Comparison of ENCODE assay signal across 10 cellular contexts in the genomic region with DNA sequence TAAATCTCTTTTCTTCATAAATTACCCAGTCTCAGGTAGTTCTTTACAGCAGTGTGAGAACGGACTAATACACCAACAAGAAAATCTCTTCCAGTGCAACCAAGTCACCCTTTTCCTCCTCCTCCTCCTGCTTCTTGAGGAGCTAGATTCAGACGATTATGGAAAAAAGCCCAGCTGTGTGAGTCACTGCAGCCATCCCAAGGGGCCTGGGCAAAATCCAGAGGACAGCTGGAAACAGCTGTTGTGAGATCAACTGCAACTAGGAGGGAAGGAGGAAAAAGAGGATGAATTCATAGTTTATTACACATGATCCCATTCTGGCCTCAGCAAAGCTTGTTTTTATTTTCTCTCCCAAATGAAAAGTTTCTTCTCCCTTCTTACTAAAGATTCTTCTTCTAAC. TPM values are rescaled to one million over a fixed set of nuclear protein-coding genes. Genes with fewer than 3 reads are reported as not detected.
A peak's percentile ranks its signal among the peaks of the same experiment; 100 is the strongest.
DNase-seq lines count a peak whose midpoint lies in the region; ATAC-seq, FAIRE-seq and TF ChIP-seq lines count a peak whose summit lies in the region.
"Had no signal": no experiment of that assay in that cellular context is flagged by ENCODE, and none has a peak within 500 bp of the region (broad histone marks: within the 10 kb centered on the region; RNA-seq: fewer than 3 reads in every experiment).

No MANE protein-coding gene starts in this region.

- peak overlapping the region; percentile 52 for H3K9ac ChIP-seq in astrocyte (ENCODE audit: low read length)

- H3K36me3 ChIP-seq in astrocyte (ENCODE audit: insufficient read depth, low read length) (no peaks in the 10 kb centered on the region), left ventricle myocardium inferior (no peaks in the 10 kb centered on the region), sigmoid colon (no peaks in the 10 kb centered on the region)

- no peaks in the 10 kb centered on the region for H3K9me3 Mint-ChIP-seq in astrocyte (ENCODE audit: unreplicated experiment)

- H3K4me2 ChIP-seq in astrocyte (ENCODE audit: low read length): peak overlapping the region; percentile 75

- no peak overlapping the region for H2AFZ ChIP-seq in astrocyte (ENCODE audit: low read depth, low read length)

- no peaks in the 10 kb centered on the region for H3K9me3 ChIP-seq in astrocyte (ENCODE audit: insufficient read depth, low read depth, low read length)
- peaks cover 5% of the 10 kb centered on the region for H3K9me3 ChIP-seq in left ventricle myocardium inferior (replicated peaks)
- H3K9me3 ChIP-seq in sigmoid colon: no peaks in the 10 kb centered on the region

- 64 to 67% methylated on average over 2 of the region's 2 CpGs for WGBS in sigmoid colon, 2 donors

- FAIRE-seq in astrocyte (lab: Jason Lieb, UNC): peak; percentile 45

- H3K27me3 Mint-ChIP-seq in astrocyte (ENCODE audit: low read depth, unreplicated experiment): no peaks in the 10 kb centered on the region

- DNase-seq in ELF-1 (ENCODE audit: low read depth, low spot score) (peak; percentile 43), astrocyte (ENCODE audit: low read depth) (peak; percentile 93), left ventricle myocardium inferior (peak; percentile 77), sigmoid colon (peak; percentile 95), HuH-7 (ENCODE audit: low spot score) (no peak), HEK293T (ENCODE audit: extremely low spot score) (no peak)
- DNase-seq: NCI-H1092 had no signal

- H3K27me3 ChIP-seq in astrocyte (ENCODE audit: insufficient read depth, low read length) (no peaks in the 10 kb centered on the region), left ventricle myocardium inferior (ENCODE audit: low read depth) (no peaks in the 10 kb centered on the region), sigmoid colon (no peaks in the 10 kb centered on the region)

- no peak for TF ChIP-seq POLR2A in sigmoid colon (IDR thresholded peaks at IDR 0.05)

- TF ChIP-seq CTCF in astrocyte (IDR thresholded peaks at IDR 0.05; ENCODE audit: insufficient read depth, low read depth, low read length) (no peak), left ventricle myocardium inferior (IDR thresholded peaks at IDR 0.05; ENCODE audit: borderline replicate concordance) (no peak), sigmoid colon (IDR thresholded peaks at IDR 0.05) (no peak)

- no peak overlapping the region for H3K4me3 ChIP-seq in astrocyte (ENCODE audit: insufficient read depth, low read depth, low read length)
- peak overlapping the region; percentile 14 for H3K4me3 ChIP-seq in left ventricle myocardium inferior
- H3K4me3 ChIP-seq in sigmoid colon: no peak overlapping the region

- peaks cover 23% of the 10 kb centered on the region for H3K4me1 Mint-ChIP-seq in astrocyte (ENCODE audit: low read depth, unreplicated experiment)

- POLR2A ChIA-PET in HEK293T (lab: Yijun Ruan, JAX): no interaction called here

- peaks cover 69% of the 10 kb centered on the region for H3K79me2 ChIP-seq in astrocyte (ENCODE audit: insufficient read depth, low read length)

- ATAC-seq in GM19397 (IDR thresholded peaks at IDR 0.05; ENCODE audit: unreplicated experiment) (no peak), HG03565 (IDR thresholded peaks at IDR 0.05; ENCODE audit: unreplicated experiment) (no peak)

- H3K4me3 Mint-ChIP-seq in astrocyte (ENCODE audit: unreplicated experiment): peak overlapping the region; percentile 43

- CTCF ChIA-PET in HEK293T (lab: Yijun Ruan, JAX): interaction anchor here (0.7 to 2.3 kb wide), 2 partner anchors 53 to 70 kb away, joined by 3 to 11 read pairs; no protein-coding TSS in a partner anchor

- intact Hi-C loops in left ventricle myocardium inferior (cut with micrococcal nuclease): no loop called here
- intact Hi-C loops in sigmoid colon (cut with DNase I): no loop called here

- H3K27ac ChIP-seq in astrocyte (ENCODE audit: low read depth, low read length): peak overlapping the region; percentile 68
- peak overlapping the region; percentile 83 for H3K27ac ChIP-seq in left ventricle myocardium inferior (replicated peaks)
- peak overlapping the region; percentile 76 to 86 (median 79) for H3K27ac ChIP-seq in sigmoid colon
- H3K27ac ChIP-seq: VCaP had no signal

- H3K4me1 ChIP-seq in astrocyte (ENCODE audit: insufficient read depth, low read length) (peaks cover 22% of the 10 kb centered on the region), left ventricle myocardium inferior (peaks cover 59% of the 10 kb centered on the region), sigmoid colon (peaks cover 0 to 61% (median 49%) of the 10 kb centered on the region in 4 donors)

- TF ChIP-seq EP300 in sigmoid colon (IDR thresholded peaks at IDR 0.05): peak in 2 of 4 donors; percentile 16 to 21

- H3K27ac Mint-ChIP-seq in astrocyte (ENCODE audit: unreplicated experiment): peak overlapping the region; percentile 84

- peaks cover 45% of the 10 kb centered on the region for H4K20me1 ChIP-seq in astrocyte (ENCODE audit: insufficient read depth, low read length)

- peaks cover 4% of the 10 kb centered on the region for H3K36me3 Mint-ChIP-seq in astrocyte (ENCODE audit: low read depth, unreplicated experiment)

TF ChIP-seq in HEK293T, 16 proteins besides CTCF, POLR2A, EP300 and RAD21:
- TF ChIP-seq L3MBTL2 (conservative IDR thresholded peaks at IDR 0.05): no peak
- no peak for TF ChIP-seq LEF1 (IDR thresholded peaks at IDR 0.05; ENCODE audit: borderline replicate concordance)
- TF ChIP-seq HDGF (IDR thresholded peaks at IDR 0.05; ENCODE audit: borderline replicate concordance): no peak
- TF ChIP-seq ARNT (IDR thresholded peaks at IDR 0.05): no peak
- TF ChIP-seq ELF4 (IDR thresholded peaks at IDR 0.05): no peak
- no peak for TF ChIP-seq ZNF384 (IDR thresholded peaks at IDR 0.05)
- no peak for TF ChIP-seq SP1 (IDR thresholded peaks at IDR 0.05)
- TF ChIP-seq BHLHE40 (IDR thresholded peaks at IDR 0.05; ENCODE audit: borderline replicate concordance): no peak
TF ChIP-seq in HEK293T: peak in this region for 0.

RNA-seq across cellular contexts. Expression of a gene that starts 32.9 kb away (rescaled TPM):
- 169 and 177 TPM in 2 replicates for total RNA-seq in astrocyte
- total RNA-seq in left ventricle myocardium inferior: 75.4 TPM
- total RNA-seq in sigmoid colon: 100 to 1,000 TPM; 138 to 164 (median 148) TPM
- polyA plus RNA-seq in sigmoid colon: 10 to 100 TPM; 11.6 to 32.4 (median 15.6) TPM

Comparison
In these comparisons a context has a peak if more than half of its experiments do, and no peak if none do; other contexts are left out.
1. DNase-seq: peak in ELF-1 (single experiment), astrocyte (single experiment), left ventricle myocardium inferior (single experiment) and sigmoid colon (single experiment); none in HuH-7 (single experiment) and HEK293T (single experiment).
2. Peak in every context shown above with its lines, with median percentiles within 50 percentile points of each other: H3K27ac ChIP-seq.